Comparison of ENCODE assay signal across 1 cellular context in genomic region chr20:35145141-35145564, GRCh38.
TF ChIP-seq lines count a peak whose summit lies in the region.

No MANE protein-coding gene starts in this region.

TF ChIP-seq in WTC11, 78 proteins besides CTCF, POLR2A, EP300 and RAD21 (continued from another document):
- TF ChIP-seq ZNF425 (CRISPR knock-in tag; conservative IDR thresholded peaks at IDR 0.05) (no peak), SOX15 (CRISPR knock-in tag; IDR thresholded peaks at IDR 0.05) (no peak), NFE2L1 (CRISPR knock-in tag; IDR thresholded peaks at IDR 0.05) (no peak), ZNF232 (CRISPR knock-in tag; IDR thresholded peaks at IDR 0.05) (no peak), MLX (CRISPR knock-in tag; IDR thresholded peaks at IDR 0.05) (no peak), E2F5 (CRISPR knock-in tag; IDR thresholded peaks at IDR 0.05) (no peak)
TF ChIP-seq in WTC11: peak in this region for 0.
